29 cellular contexts compared by ENCODE assay signal in the genomic region with DNA sequence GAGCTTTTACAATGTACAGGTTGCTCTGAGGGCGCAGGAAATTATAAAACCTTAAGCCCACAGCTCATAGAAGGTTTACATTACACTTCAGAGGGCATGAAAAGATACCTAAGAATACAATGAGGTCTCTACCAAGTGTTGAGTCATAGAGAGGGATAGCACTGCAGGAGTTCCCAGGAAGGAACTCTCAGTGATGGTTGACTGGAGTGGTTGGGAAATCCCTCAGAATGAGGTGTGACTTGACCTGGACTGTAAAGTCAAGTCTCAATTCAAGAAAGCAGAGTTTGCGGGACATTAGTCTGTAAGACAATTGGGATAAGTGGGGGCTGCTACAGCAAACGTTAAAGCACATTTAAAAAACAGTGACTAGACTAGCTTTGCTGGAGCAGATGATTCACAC. TPM values are rescaled to one million over a fixed set of nuclear protein-coding genes. Genes with fewer than 3 reads are reported as not detected.
DNase-seq lines count a peak whose midpoint lies in the region; ATAC-seq and TF ChIP-seq lines count a peak whose summit lies in the region.
"Had no signal": no experiment of that assay in that cellular context is flagged by ENCODE, and none has a peak within 500 bp of the region (broad histone marks: within the 10 kb centered on the region; RNA-seq: fewer than 3 reads in every experiment).

No MANE protein-coding gene starts in this region.

- H3K79me2 ChIP-seq in neural progenitor cell (ENCODE audit: low read depth): peaks cover 14% of the 10 kb centered on the region
- H3K79me2 ChIP-seq: parathyroid adenoma had no signal

- no peak overlapping the region for H3K4me3 ChIP-seq in neural progenitor cell
- no peak overlapping the region for H3K4me3 ChIP-seq in left ventricle myocardium inferior

- TF ChIP-seq CTCF in WTC11 (IDR thresholded peaks at IDR 0.05) (no peak), neural progenitor cell (IDR thresholded peaks at IDR 0.05) (no peak), left ventricle myocardium inferior (IDR thresholded peaks at IDR 0.05; ENCODE audit: borderline replicate concordance) (no peak)

- H3K27me3 Mint-ChIP-seq in activated CD4-positive, alpha-beta T cell treated with anti-CD3 and anti-CD28 coated beads for 36 hours: no peaks in the 10 kb centered on the region
- H3K27me3 Mint-ChIP-seq in activated CD4-positive, alpha-beta T cell treated with anti-CD3 and anti-CD28 coated beads, Interleukin-2, amount 10 ng/mL, durations not matched to agents 7 days and 5 days: no peaks in the 10 kb centered on the region
- H3K27me3 Mint-ChIP-seq in WTC11 (ENCODE audit: low read depth): no peaks in the 10 kb centered on the region
- H3K27me3 Mint-ChIP-seq in neural progenitor cell (ENCODE audit: insufficient read depth, low read depth): no peaks in the 10 kb centered on the region
- H3K27me3 Mint-ChIP-seq: naive thymus-derived CD8-positive, alpha-beta T cell had no signal

- no peaks in the 10 kb centered on the region for H3K27me3 ChIP-seq in neural progenitor cell
- no peaks in the 10 kb centered on the region for H3K27me3 ChIP-seq in left ventricle myocardium inferior (ENCODE audit: low read depth)
- H3K27me3 ChIP-seq: BE2C had no signal

- no peak for DNase-seq in activated CD4-positive, alpha-beta T cell treated with anti-CD3 and anti-CD28 coated beads for 36 hours
- no peak for DNase-seq in activated CD4-positive, alpha-beta T cell treated with anti-CD3 and anti-CD28 coated beads, Interleukin-2, amount 10 ng/mL, durations not matched to agents 7 days and 5 days
- no peak for DNase-seq in WTC11 (ENCODE audit: low spot score)
- no peak for DNase-seq in neural progenitor cell (ENCODE audit: low spot score)
- DNase-seq in NCI-H526 (lab: John Stamatoyannopoulos, UW): no peak
- DNase-seq in left ventricle myocardium inferior: no peak
- no peak for DNase-seq in COLO668 (lab: John Stamatoyannopoulos, UW; ENCODE audit: unreplicated experiment)
- DNase-seq: activated CD4-positive, alpha-beta T cell treated with anti-CD3 and anti-CD28 coated beads for 48 hours; activated CD8-positive, alpha-beta memory T cell treated with anti-CD3 and anti-CD28 coated beads, Interleukin-2, amount 50 U/mL, for 4 hours; activated gamma-delta T cell treated with Interleukin-2 at 50 U/mL for 16 hours; amniotic stem cell; BE2C; COR-L47; effector memory CD4-positive, alpha-beta T cell; kidney; naive thymus-derived CD8-positive, alpha-beta T cell; NCI-H1436 treated with DMSO at 0.1 percent for 48 hours; NCI-H2171; NCI-H748 treated with DMSO at 0.1 percent for 48 hours; stimulated activated CD4-positive, alpha-beta T cell treated with anti-CD3 and anti-CD28 coated beads, Interleukin-15, amount 100 ng/mL, for 24 hours; substantia nigra; SW 1271 had no signal

- no peaks in the 10 kb centered on the region for H3K4me1 ChIP-seq in neural progenitor cell
- peaks cover 25% of the 10 kb centered on the region for H3K4me1 ChIP-seq in left ventricle myocardium inferior
- H3K4me1 ChIP-seq: BE2C, parathyroid adenoma had no signal

- intact Hi-C loops in activated CD4-positive, alpha-beta T cell treated with anti-CD3 and anti-CD28 coated beads for 36 hours (cut with DNase I, micrococcal nuclease): no loop called here
- intact Hi-C loops in left ventricle myocardium inferior (cut with micrococcal nuclease): no loop called here

- CTCF ChIA-PET in activated CD4-positive, alpha-beta T cell treated with anti-CD3 and anti-CD28 coated beads for 36 hours (lab: Charles Lee): no interaction called here
- CTCF ChIA-PET in activated CD4-positive, alpha-beta T cell treated with anti-CD3 and anti-CD28 coated beads, Interleukin-2, amount 10 ng/mL, durations not matched to agents 7 days and 5 days (lab: Charles Lee): no interaction called here
- CTCF ChIA-PET in WTC11 (lab: Charles Lee): no interaction called here

- H3K36me3 ChIP-seq in neural progenitor cell (peaks cover 25% of the 10 kb centered on the region), left ventricle myocardium inferior (peaks cover 84% of the 10 kb centered on the region)

- no peaks in the 10 kb centered on the region for H3K9me3 ChIP-seq in neural progenitor cell (ENCODE audit: low read depth)
- no peaks in the 10 kb centered on the region for H3K9me3 ChIP-seq in left ventricle myocardium inferior (replicated peaks)
- H3K9me3 ChIP-seq: BE2C had no signal

- peaks cover 43% of the 10 kb centered on the region for H3F3A ChIP-seq in neural progenitor cell (ENCODE audit: low read depth)

- H3K9me3 Mint-ChIP-seq in activated CD4-positive, alpha-beta T cell treated with anti-CD3 and anti-CD28 coated beads for 36 hours (ENCODE audit: low read depth): no peaks in the 10 kb centered on the region
- no peaks in the 10 kb centered on the region for H3K9me3 Mint-ChIP-seq in activated CD4-positive, alpha-beta T cell treated with anti-CD3 and anti-CD28 coated beads, Interleukin-2, amount 10 ng/mL, durations not matched to agents 7 days and 5 days
- no peaks in the 10 kb centered on the region for H3K9me3 Mint-ChIP-seq in WTC11
- no peaks in the 10 kb centered on the region for H3K9me3 Mint-ChIP-seq in neural progenitor cell
- H3K9me3 Mint-ChIP-seq: naive thymus-derived CD8-positive, alpha-beta T cell had no signal

- H3K9ac ChIP-seq in neural progenitor cell: no peak overlapping the region
- H3K9ac ChIP-seq: parathyroid adenoma had no signal

- peaks cover 16% of the 10 kb centered on the region for H4K20me1 ChIP-seq in neural progenitor cell (ENCODE audit: low read depth)

- H2AFZ ChIP-seq in neural progenitor cell (replicated peaks): no peak overlapping the region
- H2AFZ ChIP-seq: parathyroid adenoma had no signal

- POLR2A ChIA-PET in activated CD4-positive, alpha-beta T cell treated with anti-CD3 and anti-CD28 coated beads for 36 hours (lab: Charles Lee): no interaction called here
- POLR2A ChIA-PET in activated CD4-positive, alpha-beta T cell treated with anti-CD3 and anti-CD28 coated beads, Interleukin-2, amount 10 ng/mL, durations not matched to agents 7 days and 5 days (lab: Charles Lee): no interaction called here
- POLR2A ChIA-PET in WTC11 (lab: Charles Lee): no interaction called here

- peaks cover 6% of the 10 kb centered on the region for H3K4me1 Mint-ChIP-seq in activated CD4-positive, alpha-beta T cell treated with anti-CD3 and anti-CD28 coated beads for 36 hours
- no peaks in the 10 kb centered on the region for H3K4me1 Mint-ChIP-seq in activated CD4-positive, alpha-beta T cell treated with anti-CD3 and anti-CD28 coated beads, Interleukin-2, amount 10 ng/mL, durations not matched to agents 7 days and 5 days
- H3K4me1 Mint-ChIP-seq in WTC11 (no peaks in the 10 kb centered on the region), neural progenitor cell (peaks cover 2% of the 10 kb centered on the region)

- no peak for ATAC-seq in activated CD4-positive, alpha-beta T cell treated with anti-CD3 and anti-CD28 coated beads for 36 hours
- ATAC-seq in WTC11 (peak; percentile 26; the same call in 1 of the 2 replicates), esophagus mucosa (peak; percentile 49)
- ATAC-seq: HCT116; HepG2; naive thymus-derived CD8-positive, alpha-beta T cell; Right ventricle myocardium inferior; sciatic nerve had no signal

- H3K27ac Mint-ChIP-seq in activated CD4-positive, alpha-beta T cell treated with anti-CD3 and anti-CD28 coated beads for 36 hours: peak overlapping the region; percentile 10
- no peak overlapping the region for H3K27ac Mint-ChIP-seq in activated CD4-positive, alpha-beta T cell treated with anti-CD3 and anti-CD28 coated beads, Interleukin-2, amount 10 ng/mL, durations not matched to agents 7 days and 5 days
- H3K27ac Mint-ChIP-seq in WTC11 (peak overlapping the region; percentile 70), neural progenitor cell (no peak overlapping the region)

- H3K4me2 ChIP-seq in neural progenitor cell: no peak overlapping the region

- H3K4me3 Mint-ChIP-seq in activated CD4-positive, alpha-beta T cell treated with anti-CD3 and anti-CD28 coated beads for 36 hours: no peak overlapping the region
- no peak overlapping the region for H3K4me3 Mint-ChIP-seq in activated CD4-positive, alpha-beta T cell treated with anti-CD3 and anti-CD28 coated beads, Interleukin-2, amount 10 ng/mL, durations not matched to agents 7 days and 5 days
- H3K4me3 Mint-ChIP-seq in WTC11 (no peak overlapping the region), neural progenitor cell (no peak overlapping the region)
- H3K4me3 Mint-ChIP-seq: naive thymus-derived CD8-positive, alpha-beta T cell had no signal

- peaks cover 47% of the 10 kb centered on the region for H3K36me3 Mint-ChIP-seq in activated CD4-positive, alpha-beta T cell treated with anti-CD3 and anti-CD28 coated beads for 36 hours (ENCODE audit: low read depth)
- H3K36me3 Mint-ChIP-seq in activated CD4-positive, alpha-beta T cell treated with anti-CD3 and anti-CD28 coated beads, Interleukin-2, amount 10 ng/mL, durations not matched to agents 7 days and 5 days (ENCODE audit: low read depth): peaks cover 53% of the 10 kb centered on the region
- peaks cover 65% of the 10 kb centered on the region for H3K36me3 Mint-ChIP-seq in WTC11
- H3K36me3 Mint-ChIP-seq in neural progenitor cell: peaks cover 44% of the 10 kb centered on the region

- peak overlapping the region; percentile 6 for H3K27ac ChIP-seq in neural progenitor cell
- no peak overlapping the region for H3K27ac ChIP-seq in left ventricle myocardium inferior (replicated peaks)
- H3K27ac ChIP-seq: 22Rv1, parathyroid adenoma had no signal

TF ChIP-seq in WTC11, 78 proteins besides CTCF, POLR2A, EP300 and RAD21 (continues in another document):
- TF ChIP-seq TP53 (CRISPR knock-in tag; IDR thresholded peaks at IDR 0.05): no peak
- TF ChIP-seq ZNF396 (CRISPR knock-in tag; IDR thresholded peaks at IDR 0.05; ENCODE audit: borderline replicate concordance): no peak
- TF ChIP-seq FOXK1 (CRISPR knock-in tag; IDR thresholded peaks at IDR 0.05): no peak
- TF ChIP-seq CBFB (CRISPR knock-in tag; IDR thresholded peaks at IDR 0.05; ENCODE audit: low read depth): no peak
- no peak for TF ChIP-seq NFYB (CRISPR knock-in tag; conservative IDR thresholded peaks at IDR 0.05; ENCODE audit: low read depth)
- TF ChIP-seq OVOL2 (CRISPR knock-in tag; IDR thresholded peaks at IDR 0.05; ENCODE audit: borderline replicate concordance): no peak
- TF ChIP-seq NR2C2 (CRISPR knock-in tag; IDR thresholded peaks at IDR 0.05): no peak
- TF ChIP-seq NFE2L1 (CRISPR knock-in tag; IDR thresholded peaks at IDR 0.05): no peak

RNA-seq across cellular contexts. Expression of gene TNKS2, which starts 21.9 kb away (rescaled TPM):
- total RNA-seq in activated CD4-positive, alpha-beta T cell treated with anti-CD3 and anti-CD28 coated beads for 36 hours: 10 to 100 TPM; 32.0 to 35.7 TPM
- 10 to 100 TPM; 33.8 to 36.3 TPM for total RNA-seq in activated CD4-positive, alpha-beta T cell treated with anti-CD3 and anti-CD28 coated beads, Interleukin-2, amount 10 ng/mL, durations not matched to agents 7 days and 5 days
- total RNA-seq in WTC11 (2021) (51.6 to 53.5 TPM (median 53.0 TPM) in 3 replicates), esophagus mucosa (28.4 TPM), neural progenitor cell (ENCODE audit: low replicate concordance) (47.2 and 53.4 TPM in 2 replicates), left ventricle myocardium inferior (13.8 TPM)

Comparison
In these comparisons a context has a peak if more than half of its experiments do, and no peak if none do; other contexts are left out.
1. H3K27ac Mint-ChIP-seq: peak in activated CD4-positive, alpha-beta T cell treated with anti-CD3 and anti-CD28 coated beads for 36 hours (single experiment) and WTC11 (single experiment); none in activated CD4-positive, alpha-beta T cell treated with anti-CD3 and anti-CD28 coated beads, Interleukin-2, amount 10 ng/mL, durations not matched to agents 7 days and 5 days (single experiment) and neural progenitor cell (single experiment).